In the genomic region with DNA sequence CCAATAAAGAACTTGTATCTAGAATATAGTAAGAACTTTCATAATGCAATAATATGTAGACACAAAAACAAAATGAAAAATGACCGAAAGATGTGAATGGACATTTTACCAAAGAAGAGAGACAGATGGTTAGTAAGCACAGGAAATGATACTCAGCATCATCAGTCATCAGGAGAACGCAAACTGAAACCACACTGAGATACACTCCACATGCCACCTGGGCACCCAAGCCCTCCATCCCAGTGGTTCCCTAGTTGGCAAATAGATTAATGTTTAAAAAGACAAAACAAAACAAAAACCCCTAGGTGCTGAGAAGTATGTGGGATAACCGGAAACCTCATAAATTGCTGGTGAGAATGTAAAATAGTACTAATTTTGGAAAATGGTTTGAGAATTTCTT, we compare ENCODE assay signal across 15 cellular contexts. TPM values are rescaled to one million over a fixed set of nuclear protein-coding genes. Genes with fewer than 3 reads are reported as not detected.
DNase-seq lines count a peak whose midpoint lies in the region; ATAC-seq, FAIRE-seq and TF ChIP-seq lines count a peak whose summit lies in the region.
"Had no signal": no experiment of that assay in that cellular context is flagged by ENCODE, and none has a peak within 500 bp of the region (broad histone marks: within the 10 kb centered on the region; RNA-seq: fewer than 3 reads in every experiment).

No MANE protein-coding gene starts in this region.

- no peak overlapping the region for H2BK120ac ChIP-seq in mesendoderm (ENCODE audit: low read depth, low read length)

- no peak overlapping the region for H2BK5ac ChIP-seq in mesendoderm (ENCODE audit: low read length)

- peak overlapping the region; percentile 25; the same call in 1 of the 2 replicates for H3K4me2 ChIP-seq in BLaER1
- H3K4me2 ChIP-seq in mesendoderm (ENCODE audit: low read length) = no peak overlapping the region

- H2AK5ac ChIP-seq in mesendoderm (ENCODE audit: low read length) = no peak overlapping the region

- no peak for TF ChIP-seq CTCF in psoas muscle (IDR thresholded peaks at IDR 0.05)

- no peaks in the 10 kb centered on the region for H4K20me1 ChIP-seq in BLaER1

- H4K8ac ChIP-seq in mesendoderm (ENCODE audit: low read depth, low read length) = no peak overlapping the region

- H3K27me3 ChIP-seq in BLaER1 = no peaks in the 10 kb centered on the region
- H3K27me3 ChIP-seq in psoas muscle (ENCODE audit: insufficient read depth in 3 of 3, low read length in 2 of 3) = no peaks in the 10 kb centered on the region
- H3K27me3 ChIP-seq in mesendoderm (ENCODE audit: insufficient read depth, low read length, poor library complexity) = no peaks in the 10 kb centered on the region
- H3K27me3 ChIP-seq: right atrium auricular region, suprapubic skin had no signal

- H3K27ac ChIP-seq in BLaER1 = no peak overlapping the region
- no peak overlapping the region for H3K27ac ChIP-seq in psoas muscle
- no peak overlapping the region for H3K27ac ChIP-seq in mesendoderm (ENCODE audit: low read depth, low read length)
- H3K27ac ChIP-seq: right atrium auricular region, suprapubic skin had no signal

- H3K79me2 ChIP-seq in mesendoderm (ENCODE audit: control insufficient read depth, insufficient read depth, low read length) = no peaks in the 10 kb centered on the region

- H3K9ac ChIP-seq in BLaER1 = no peak overlapping the region
- no peak overlapping the region for H3K9ac ChIP-seq in mesendoderm (ENCODE audit: low read length)

- no peak overlapping the region for H3K18ac ChIP-seq in mesendoderm (ENCODE audit: low read length)

- intact Hi-C loops in psoas muscle (cut with DNase I) = no loop called here

- H3K4me1 ChIP-seq in BLaER1 = peaks cover 9% of the 10 kb centered on the region
- no peaks in the 10 kb centered on the region for H3K4me1 ChIP-seq in psoas muscle
- H3K4me1 ChIP-seq in mesendoderm (ENCODE audit: control insufficient read depth, low read depth, low read length) = no peaks in the 10 kb centered on the region
- H3K4me1 ChIP-seq: right atrium auricular region, suprapubic skin had no signal

- no peak overlapping the region for H3K56ac ChIP-seq in mesendoderm (ENCODE audit: low read length)

- no peak overlapping the region for H4K5ac ChIP-seq in mesendoderm (ENCODE audit: low read length)

- no peaks in the 10 kb centered on the region for H3K79me1 ChIP-seq in mesendoderm (ENCODE audit: low read length)

- peak; percentile 71 for FAIRE-seq in GM18507 (lab: Jason Lieb, UNC)

- no peak overlapping the region for H2BK15ac ChIP-seq in mesendoderm (replicated peaks; ENCODE audit: low read depth)

- H3K9me3 ChIP-seq in BLaER1 = no peaks in the 10 kb centered on the region
- no peaks in the 10 kb centered on the region for H3K9me3 ChIP-seq in psoas muscle
- H3K9me3 ChIP-seq: suprapubic skin had no signal

- H3K4ac ChIP-seq in mesendoderm (ENCODE audit: low read depth, low read length) = no peak overlapping the region

- DNase-seq in GM18507 (ENCODE audit: extremely low spot score, insufficient read length, low read depth) (peak; percentile 26), HT1080 (ENCODE audit: low read depth) (peak; percentile 7), psoas muscle (no peak), mesendoderm (no peak)
- DNase-seq in activated CD4-positive, alpha-beta T cell treated with anti-CD3 and anti-CD28 coated beads, Interleukin-2, amount 50 U/mL, for 4 hours = no peak
- no peak for DNase-seq in activated CD4-positive, CD25-positive, alpha-beta regulatory T cell treated with anti-CD3 and anti-CD28 coated beads, Interleukin-2, amount 50 U/mL, for 72 hours
- DNase-seq: amniotic stem cell, EL, foreskin melanocyte, NCI-H1105 treated with DMSO at 0.1 percent for 48 hours, nephron progenitor cell had no signal

- H3K23ac ChIP-seq in mesendoderm (ENCODE audit: low read length) = no peak overlapping the region

- no peak overlapping the region for H3K4me3 ChIP-seq in BLaER1
- no peak overlapping the region for H3K4me3 ChIP-seq in psoas muscle
- H3K4me3 ChIP-seq in mesendoderm (ENCODE audit: low read length) = no peak overlapping the region
- H3K4me3 ChIP-seq: right atrium auricular region, suprapubic skin had no signal

- H3K36me3 ChIP-seq in BLaER1 (peaks cover 70% of the 10 kb centered on the region), psoas muscle (ENCODE audit: insufficient read depth in 1 of 2, low read depth in 1 of 2) (peaks cover 10 to 99% of the 10 kb centered on the region in 2 donors), mesendoderm (ENCODE audit: control insufficient read depth, insufficient read depth, low read length) (no peaks in the 10 kb centered on the region)

- ATAC-seq in GM21786 (IDR thresholded peaks at IDR 0.05; ENCODE audit: unreplicated experiment) = peak; percentile 53
- ATAC-seq in psoas muscle = no peak

- 95 to 97% (median 97%) methylated on average over 3 of the region's 3 CpGs for WGBS in psoas muscle, 3 donors
- no CpG with 5 or more reads among the region's 3 CpGs for WGBS in mesendoderm (ENCODE audit: extremely low coverage, insufficient coverage, low lambda C conversion rate)

RNA-seq across cellular contexts. Expression of gene VPS33A, which starts 26.8 kb away (rescaled TPM):
- 22.4 and 23.1 TPM in 2 replicates for total RNA-seq in HT1080 (2014; rRNA removed; shearing (Covaris generic))
- polyA plus RNA-seq in HT1080 (2015; cell fraction: cytosol; rRNA removed) = 20.9 and 21.0 TPM in 2 replicates
- polyA plus RNA-seq in HT1080 (2015; cell fraction: nucleus; rRNA removed) = 23.1 and 28.8 TPM in 2 replicates
- total RNA-seq in psoas muscle = 10 to 100 TPM; 17.1 to 20.0 (median 17.2) TPM
- polyA plus RNA-seq in psoas muscle = 10 to 100 TPM; 10.3 to 33.6 (median 15.1) TPM
- polyA plus RNA-seq in mesendoderm (2013, experiment 1 of 2) = 23.4 TPM
- polyA plus RNA-seq in mesendoderm (2013, experiment 2 of 2) = 23.7 TPM

Comparison
In these comparisons a context has a peak if more than half of its experiments do, and no peak if none do; other contexts are left out.
1. DNase-seq: peak in GM18507 (single experiment) and HT1080 (single experiment); none in psoas muscle (0 of 2), mesendoderm (single experiment), activated CD4-positive, alpha-beta T cell treated with anti-CD3 and anti-CD28 coated beads, Interleukin-2, amount 50 U/mL, for 4 hours (0 of 2) and activated CD4-positive, CD25-positive, alpha-beta regulatory T cell treated with anti-CD3 and anti-CD28 coated beads, Interleukin-2, amount 50 U/mL, for 72 hours (single experiment).